8 cellular contexts compared by ENCODE assay signal in the genomic region with DNA sequence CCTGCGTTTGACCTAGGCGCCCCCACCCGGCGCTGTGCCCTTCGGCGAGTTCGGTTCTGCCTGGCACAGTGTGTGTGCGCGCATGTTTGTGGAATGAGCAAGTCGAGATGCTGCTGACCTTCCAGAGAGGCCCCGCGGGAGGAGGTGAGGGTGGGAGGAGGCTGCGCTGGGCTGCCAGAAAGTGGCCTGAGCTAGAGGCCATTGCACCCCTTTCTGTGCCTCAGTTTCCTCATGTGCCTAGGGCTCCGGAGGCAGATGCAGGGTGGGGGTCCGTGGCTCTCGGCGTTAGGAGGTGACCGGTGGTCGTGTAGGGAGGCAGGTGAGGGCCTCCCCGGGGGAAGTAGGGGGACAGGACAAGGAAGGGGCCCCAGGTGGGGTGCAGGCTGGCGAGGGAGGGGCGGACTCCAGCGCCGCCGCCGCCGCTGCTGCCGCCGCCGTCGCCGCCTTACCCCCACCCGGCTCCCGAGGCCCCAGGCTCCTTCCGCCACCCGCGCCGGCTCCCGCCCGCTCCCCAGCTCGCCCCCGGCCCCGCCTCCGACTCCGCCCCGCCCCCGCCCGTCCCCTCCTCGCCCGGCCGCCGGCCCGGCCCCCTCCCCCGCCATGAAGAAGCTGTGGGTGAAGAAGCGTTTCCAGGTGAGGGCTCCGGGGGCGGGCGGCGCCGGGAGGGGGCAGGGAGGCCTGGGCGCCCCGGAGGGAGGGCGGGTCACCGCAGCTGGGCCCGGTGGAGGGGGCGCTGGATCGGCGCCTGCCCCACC. TPM values are rescaled to one million over a fixed set of nuclear protein-coding genes. Genes with fewer than 3 reads are reported as not detected.
DNase-seq lines count a peak whose midpoint lies in the region; ATAC-seq and TF ChIP-seq lines count a peak whose summit lies in the region.

No MANE protein-coding gene starts in this region.

- peak; percentile 41 to 57 (median 44) for DNase-seq in CD4-positive, alpha-beta memory T cell
- DNase-seq in M059J (ENCODE audit: low read depth) (peak; percentile 72), endodermal cell (peak; percentile 81), mucosa of descending colon (peak in 2 of 3 donors; percentile 23 to 59)
- peak; percentile 62 for DNase-seq in activated CD8-positive, alpha-beta T cell treated with anti-CD3 and anti-CD28 coated beads, Interleukin-2, amount 10 ng/mL, durations not matched to agents 7 days and 5 days
- DNase-seq in stimulated activated naive CD8-positive, alpha-beta T cell treated with anti-CD3 and anti-CD28 coated beads, Interleukin-15, Interleukin-2, amounts not matched to agents 100 U/mL and 50 U/mL, for 24 hours: peak; percentile 50

- CTCF ChIA-PET in CD4-positive, alpha-beta memory T cell (lab: Charles Lee; ENCODE audit: partially characterized antibody): interaction anchor here (1.0 to 3.2 kb wide), 4 partner anchors 10 to 77 kb away, joined by 3 to 13 read pairs (median 3); no protein-coding TSS in a partner anchor
- CTCF ChIA-PET in activated CD8-positive, alpha-beta T cell treated with anti-CD3 and anti-CD28 coated beads, Interleukin-2, amount 10 ng/mL, durations not matched to agents 7 days and 5 days (lab: Charles Lee): interaction anchor here (0.7 to 2.6 kb wide), 7 partner anchors 11 to 88 kb away, joined by 3 to 9 read pairs (median 4); no protein-coding TSS in a partner anchor

- no peaks in the 10 kb centered on the region for H3K27me3 ChIP-seq in CD4-positive, alpha-beta memory T cell (ENCODE audit: insufficient read depth, low read length)
- H3K27me3 ChIP-seq in endodermal cell (ENCODE audit: control insufficient read depth, insufficient read depth, low read length, poor library complexity, severe bottlenecking): peaks cover 37% of the 10 kb centered on the region

- H3K9me3 Mint-ChIP-seq in CD4-positive, alpha-beta memory T cell: no peaks in the 10 kb centered on the region
- no peaks in the 10 kb centered on the region for H3K9me3 Mint-ChIP-seq in activated CD8-positive, alpha-beta T cell treated with anti-CD3 and anti-CD28 coated beads, Interleukin-2, amount 10 ng/mL, durations not matched to agents 7 days and 5 days (ENCODE audit: insufficient read depth)
- no peaks in the 10 kb centered on the region for H3K9me3 Mint-ChIP-seq in endodermal cell

- peaks cover 3 to 16% of the 10 kb centered on the region in 2 donors for H3K27me3 Mint-ChIP-seq in CD4-positive, alpha-beta memory T cell
- H3K27me3 Mint-ChIP-seq in activated CD8-positive, alpha-beta T cell treated with anti-CD3 and anti-CD28 coated beads, Interleukin-2, amount 10 ng/mL, durations not matched to agents 7 days and 5 days (ENCODE audit: low read depth): peaks cover 35% of the 10 kb centered on the region
- H3K27me3 Mint-ChIP-seq in endodermal cell (ENCODE audit: insufficient read depth): peaks cover 55% of the 10 kb centered on the region

- WGBS in endodermal cell (ENCODE audit: insufficient coverage in 1 of 2, insufficient read length in 1 of 2), 2 experiments: 4 to 25% methylated on average over 11 to 68 of the region's 68 CpGs

- peaks cover 6 to 18% (median 14%) of the 10 kb centered on the region in 4 donors for H3K4me1 Mint-ChIP-seq in CD4-positive, alpha-beta memory T cell
- H3K4me1 Mint-ChIP-seq in activated CD8-positive, alpha-beta T cell treated with anti-CD3 and anti-CD28 coated beads, Interleukin-2, amount 10 ng/mL, durations not matched to agents 7 days and 5 days (ENCODE audit: low read depth): peaks cover 26% of the 10 kb centered on the region
- H3K4me1 Mint-ChIP-seq in endodermal cell: peaks cover 13% of the 10 kb centered on the region

- no peaks in the 10 kb centered on the region for H3K36me3 Mint-ChIP-seq in CD4-positive, alpha-beta memory T cell
- no peaks in the 10 kb centered on the region for H3K36me3 Mint-ChIP-seq in activated CD8-positive, alpha-beta T cell treated with anti-CD3 and anti-CD28 coated beads, Interleukin-2, amount 10 ng/mL, durations not matched to agents 7 days and 5 days (ENCODE audit: low read depth)
- H3K36me3 Mint-ChIP-seq in endodermal cell (ENCODE audit: low read depth): no peaks in the 10 kb centered on the region

- peak overlapping the region in 1 of 2 donors; percentile 47 for H3K4me3 ChIP-seq in CD4-positive, alpha-beta memory T cell (ENCODE audit: low read length in 2 of 2)
- H3K4me3 ChIP-seq in endodermal cell (ENCODE audit: low read length): peak overlapping the region; percentile 71
- no peak overlapping the region for H3K4me3 ChIP-seq in mucosa of descending colon

- H3K27ac ChIP-seq in CD4-positive, alpha-beta memory T cell (ENCODE audit: low read depth, low read length): no peak overlapping the region
- H3K27ac ChIP-seq in endodermal cell (ENCODE audit: low read depth, low read length): no peak overlapping the region

- peak; percentile 69 for ATAC-seq in activated CD8-positive, alpha-beta T cell treated with anti-CD3 and anti-CD28 coated beads, Interleukin-2, amount 10 ng/mL, durations not matched to agents 7 days and 5 days
- peak; percentile 50 for ATAC-seq in mucosa of descending colon
- no peak for ATAC-seq in stimulated activated naive CD8-positive, alpha-beta T cell treated with anti-CD3 and anti-CD28 coated beads, Interleukin-15, Interleukin-2, amounts not matched to agents 100 U/mL and 50 U/mL, for 24 hours
- ATAC-seq in GM21717 (IDR thresholded peaks at IDR 0.05; ENCODE audit: unreplicated experiment): no peak
- ATAC-seq in GM19452 (IDR thresholded peaks at IDR 0.05; ENCODE audit: unreplicated experiment): no peak

- no peaks in the 10 kb centered on the region for H3K9me3 ChIP-seq in CD4-positive, alpha-beta memory T cell (ENCODE audit: control insufficient read depth in 1 of 2, low read length in 2 of 2)
- H3K9me3 ChIP-seq in endodermal cell (ENCODE audit: control insufficient read depth, low read length) (no peaks in the 10 kb centered on the region), mucosa of descending colon (no peaks in the 10 kb centered on the region)

- H3K9ac ChIP-seq in endodermal cell (ENCODE audit: extremely low read depth, low read length, poor library complexity, severe bottlenecking): no peak overlapping the region

- POLR2A ChIA-PET in CD4-positive, alpha-beta memory T cell (lab: Charles Lee; ENCODE audit: partially characterized antibody): interaction anchor here (0.9 kb wide), 1 partner anchor 25 kb away, joined by 3 read pairs; no protein-coding TSS in a partner anchor
- POLR2A ChIA-PET in activated CD8-positive, alpha-beta T cell treated with anti-CD3 and anti-CD28 coated beads, Interleukin-2, amount 10 ng/mL, durations not matched to agents 7 days and 5 days (lab: Charles Lee): no interaction called here

- TF ChIP-seq CTCF in endodermal cell (conservative IDR thresholded peaks at IDR 0.05) (no peak), mucosa of descending colon (IDR thresholded peaks at IDR 0.05) (no peak)

- no peaks in the 10 kb centered on the region for H3K36me3 ChIP-seq in CD4-positive, alpha-beta memory T cell (ENCODE audit: insufficient read depth, low read length)
- no peaks in the 10 kb centered on the region for H3K36me3 ChIP-seq in endodermal cell (ENCODE audit: control insufficient read depth, insufficient read depth, low read length)
- no peaks in the 10 kb centered on the region for H3K36me3 ChIP-seq in mucosa of descending colon (ENCODE audit: low read depth)

- H3K4me1 ChIP-seq in CD4-positive, alpha-beta memory T cell (ENCODE audit: insufficient read depth, low read length): peaks cover 7% of the 10 kb centered on the region
- H3K4me1 ChIP-seq in endodermal cell (ENCODE audit: control insufficient read depth, insufficient read depth, low read length) (no peaks in the 10 kb centered on the region), mucosa of descending colon (ENCODE audit: low read depth) (peaks cover 7% of the 10 kb centered on the region)

- intact Hi-C loops in CD4-positive, alpha-beta memory T cell (cut with micrococcal nuclease): no loop called here
- intact Hi-C loops in mucosa of descending colon (cut with DNase I, micrococcal nuclease): no loop called here

- peak overlapping the region in 2 of 7 donors; percentile 17 to 75 for H3K27ac Mint-ChIP-seq in CD4-positive, alpha-beta memory T cell
- H3K27ac Mint-ChIP-seq in activated CD8-positive, alpha-beta T cell treated with anti-CD3 and anti-CD28 coated beads, Interleukin-2, amount 10 ng/mL, durations not matched to agents 7 days and 5 days: no peak overlapping the region
- H3K27ac Mint-ChIP-seq in endodermal cell: no peak overlapping the region

- H3K4me3 Mint-ChIP-seq in CD4-positive, alpha-beta memory T cell: peak overlapping the region; percentile 70 to 89 (median 78)
- peak overlapping the region; percentile 67 for H3K4me3 Mint-ChIP-seq in activated CD8-positive, alpha-beta T cell treated with anti-CD3 and anti-CD28 coated beads, Interleukin-2, amount 10 ng/mL, durations not matched to agents 7 days and 5 days
- H3K4me3 Mint-ChIP-seq in endodermal cell: peak overlapping the region; percentile 71

RNA-seq across cellular contexts. Expression of a gene that starts 7.0 kb away (rescaled TPM):
- 1 to 10 TPM; 8.8 to 9.0 TPM for total RNA-seq in CD4-positive, alpha-beta memory T cell
- under 1 TPM; 0.15 to 0.20 TPM for polyA plus RNA-seq in CD4-positive, alpha-beta memory T cell
- total RNA-seq in M059J (2014; rRNA removed; shearing (Covaris generic)): 9.8 and 13.9 TPM in 2 replicates
- 10 to 100 TPM; 10.8 to 11.6 TPM for total RNA-seq in activated CD8-positive, alpha-beta T cell treated with anti-CD3 and anti-CD28 coated beads, Interleukin-2, amount 10 ng/mL, durations not matched to agents 7 days and 5 days
- total RNA-seq in endodermal cell (10 to 100 TPM; 23.1 to 29.8 TPM), mucosa of descending colon (100 to 1,000 TPM in 1 of 3 donors, 10 to 100 TPM in 1, 1 to 10 TPM in 1; 7.9 to 242 (median 22.2) TPM)
- 42.6 TPM for polyA plus RNA-seq in endodermal cell (2013, experiment 1 of 2)
- 38.8 TPM for polyA plus RNA-seq in endodermal cell (2013, experiment 2 of 2)

RNA-seq across cellular contexts. Expression of a gene that starts 23.5 kb away (rescaled TPM):
- total RNA-seq in CD4-positive, alpha-beta memory T cell: not detected
- polyA plus RNA-seq in CD4-positive, alpha-beta memory T cell: not detected
- 0.37 TPM in 1 of 2 replicates, not detected in the other for total RNA-seq in M059J (2014; rRNA removed; shearing (Covaris generic))
- total RNA-seq in activated CD8-positive, alpha-beta T cell treated with anti-CD3 and anti-CD28 coated beads, Interleukin-2, amount 10 ng/mL, durations not matched to agents 7 days and 5 days: not detected
- total RNA-seq in endodermal cell (1 to 10 TPM; 1.1 to 3.5 TPM), mucosa of descending colon (1,000 to 10,000 TPM in 1 of 3 donors, 100 to 1,000 TPM in 1, 10 to 100 TPM in 1; 65.4 to 4,715 (median 359) TPM)
- polyA plus RNA-seq in endodermal cell (2013, experiment 1 of 2): 0.96 TPM
- 0.99 TPM for polyA plus RNA-seq in endodermal cell (2013, experiment 2 of 2)

RNA-seq across cellular contexts. Expression of a gene that starts 53.9 kb away (rescaled TPM):
- 10 to 100 TPM; 70.4 to 75.9 TPM for total RNA-seq in CD4-positive, alpha-beta memory T cell
- 10 to 100 TPM; 57.8 to 73.3 TPM for polyA plus RNA-seq in CD4-positive, alpha-beta memory T cell
- total RNA-seq in M059J (2014; rRNA removed; shearing (Covaris generic)): 75.8 and 88.2 TPM in 2 replicates
- total RNA-seq in activated CD8-positive, alpha-beta T cell treated with anti-CD3 and anti-CD28 coated beads, Interleukin-2, amount 10 ng/mL, durations not matched to agents 7 days and 5 days: 10 to 100 TPM; 58.1 to 59.7 TPM
- total RNA-seq in endodermal cell (10 to 100 TPM; 54.6 to 76.1 TPM), mucosa of descending colon (100 to 1,000 TPM in 2 of 3 donors, 10 to 100 TPM in 1; 75.7 to 127 (median 125) TPM)
- 48.9 TPM for polyA plus RNA-seq in endodermal cell (2013, experiment 1 of 2)
- polyA plus RNA-seq in endodermal cell (2013, experiment 2 of 2): 41.6 TPM

RNA-seq across cellular contexts. Expression of a gene that starts 57.1 kb away (rescaled TPM):
- total RNA-seq in CD4-positive, alpha-beta memory T cell: 10 to 100 TPM; 45.2 to 48.3 TPM
- polyA plus RNA-seq in CD4-positive, alpha-beta memory T cell: 10 to 100 TPM; 30.4 to 31.0 TPM
- total RNA-seq in M059J (2014; rRNA removed; shearing (Covaris generic)): 81.6 and 89.2 TPM in 2 replicates
- total RNA-seq in activated CD8-positive, alpha-beta T cell treated with anti-CD3 and anti-CD28 coated beads, Interleukin-2, amount 10 ng/mL, durations not matched to agents 7 days and 5 days: 10 to 100 TPM; 37.8 to 41.2 TPM
- 10 to 100 TPM; 36.9 to 38.2 TPM for total RNA-seq in endodermal cell
- 23.4 TPM for polyA plus RNA-seq in endodermal cell (2013, experiment 1 of 2)
- polyA plus RNA-seq in endodermal cell (2013, experiment 2 of 2): 22.9 TPM
- 10 to 100 TPM; 33.6 to 52.6 (median 43.6) TPM for total RNA-seq in mucosa of descending colon

Comparison
In these comparisons a context has a peak if more than half of its experiments do, and no peak if none do; other contexts are left out.
1. ATAC-seq: peak in activated CD8-positive, alpha-beta T cell treated with anti-CD3 and anti-CD28 coated beads, Interleukin-2, amount 10 ng/mL, durations not matched to agents 7 days and 5 days (single experiment) and mucosa of descending colon (single experiment); none in stimulated activated naive CD8-positive, alpha-beta T cell treated with anti-CD3 and anti-CD28 coated beads, Interleukin-15, Interleukin-2, amounts not matched to agents 100 U/mL and 50 U/mL, for 24 hours (single experiment), GM21717 (single experiment) and GM19452 (single experiment).
2. RNA of a gene that starts 23.5 kb away (total RNA-seq): 65.4 to 4,715 TPM in mucosa of descending colon; 1.1 to 3.5 TPM in endodermal cell, not detected in CD4-positive, alpha-beta memory T cell, 0.37 TPM in M059J and not detected in activated CD8-positive, alpha-beta T cell treated with anti-CD3 and anti-CD28 coated beads, Interleukin-2, amount 10 ng/mL, durations not matched to agents 7 days and 5 days; every median in the first group is over 10 times any median in the second.
3. Peak in every context shown above with its lines, with median percentiles within 50 percentile points of each other: DNase-seq and H3K4me3 Mint-ChIP-seq.